ENCODE assay signal across 8 cellular contexts in genomic region chrX:70998402-70999027, GRCh38.
A peak's percentile ranks its signal among the peaks of the same experiment; 100 is the strongest.
DNase-seq lines count a peak whose midpoint lies in the region; ATAC-seq, FAIRE-seq and TF ChIP-seq lines count a peak whose summit lies in the region.

No MANE protein-coding gene starts in this region.

- no peak overlapping the region for H3K4me2 ChIP-seq in SK-N-SH

- H3K27ac ChIP-seq in SK-N-SH (ENCODE audit: low read depth in 2 of 2, low read length in 1 of 2) (no peak overlapping the region), pancreas (no peak overlapping the region)

- H3K9me3 ChIP-seq in SK-N-SH (no peaks in the 10 kb centered on the region), pancreas (no peaks in the 10 kb centered on the region)

- CTCF ChIA-PET in SK-N-SH (lab: Yijun Ruan, JAX), result interaction anchor here (0.6 to 2.1 kb wide), 9 partner anchors 33 to 182 kb away, joined by 3 to 6 read pairs (median 5); no protein-coding TSS in a partner anchor

- H2AFZ ChIP-seq in SK-N-SH (ENCODE audit: low read depth), result no peak overlapping the region

- POLR2A ChIA-PET in SK-N-SH (lab: Yijun Ruan, JAX), result no interaction called here

- no peak for TF ChIP-seq EP300 in SK-N-SH (IDR thresholded peaks at IDR 0.05; ENCODE audit: borderline replicate concordance in 1 of 2, low read depth in 1 of 2, low read length in 1 of 2)

- no peaks in the 10 kb centered on the region for H3K79me2 ChIP-seq in SK-N-SH (ENCODE audit: insufficient read depth)

- no peaks in the 10 kb centered on the region for H3K27me3 ChIP-seq in SK-N-SH (ENCODE audit: insufficient read depth)
- H3K27me3 ChIP-seq in pancreas, result peaks cover 0 to 6% (median 2%) of the 10 kb centered on the region in 4 donors

- H3K9me2 ChIP-seq in SK-N-SH, result no peaks in the 10 kb centered on the region

- TF ChIP-seq RAD21 in SK-N-SH (IDR thresholded peaks at IDR 0.05; ENCODE audit: low read length), result peak; percentile 69

- H3K36me3 ChIP-seq in SK-N-SH (replicated peaks in 1 of 2; ENCODE audit: control insufficient read depth in 1 of 2, insufficient read depth in 2 of 2, low read length in 1 of 2), result no peaks in the 10 kb centered on the region
- H3K36me3 ChIP-seq in pancreas, result no peaks in the 10 kb centered on the region

- no peak overlapping the region for H3K9ac ChIP-seq in SK-N-SH

- peak; percentile 22; the same call in 1 of the 2 replicates for TF ChIP-seq CTCF in GM12874 (IDR thresholded peaks at IDR 0.05; ENCODE audit: insufficient read depth, low read depth, low read length)
- TF ChIP-seq CTCF in SK-N-SH (IDR thresholded peaks at IDR 0.05), result peak; percentile 41
- TF ChIP-seq CTCF in pancreas (IDR thresholded peaks at IDR 0.05), result no peak

- peak; percentile 8 for DNase-seq in AG20443 (ENCODE audit: low spot score)
- no peak for DNase-seq in SK-N-SH
- peak; percentile 55 for DNase-seq in globus pallidus (ENCODE audit: low spot score)
- peak; percentile 50 for DNase-seq in superior temporal gyrus (ENCODE audit: extremely low spot score)
- no peak for DNase-seq in NCI-H226
- DNase-seq in pancreas, result no peak

- H3K4me3 ChIP-seq in SK-N-SH (ENCODE audit: low read depth in 2 of 2, low read length in 1 of 2), result no peak overlapping the region
- no peak overlapping the region for H3K4me3 ChIP-seq in pancreas

- no peaks in the 10 kb centered on the region for H3F3A ChIP-seq in SK-N-SH (replicated peaks; ENCODE audit: insufficient read depth)

- no peaks in the 10 kb centered on the region for H4K20me1 ChIP-seq in SK-N-SH (ENCODE audit: insufficient read depth)

- WGBS in SK-N-SH (ENCODE audit: low lambda C conversion rate), result 6% methylated on average over 7 of the region's 7 CpGs
- 12 to 19% methylated on average over 7 of the region's 7 CpGs for WGBS in pancreas, 2 donors

- no peak for FAIRE-seq in pancreas (lab: Jason Lieb, UNC)

- intact Hi-C loops in pancreas (cut with DNase I), result no loop called here

- H3K4me1 ChIP-seq in SK-N-SH (ENCODE audit: control insufficient read depth in 1 of 2, insufficient read depth in 2 of 2, low read depth in 1 of 2, low read length in 1 of 2), result no peaks in the 10 kb centered on the region
- H3K4me1 ChIP-seq in pancreas, result no peaks in the 10 kb centered on the region

- ATAC-seq in GM19455 (IDR thresholded peaks at IDR 0.05; ENCODE audit: unreplicated experiment) (no peak), pancreas (no peak)

TF ChIP-seq in SK-N-SH, 30 proteins besides CTCF, POLR2A, EP300 and RAD21:
- TF ChIP-seq FOXM1 (IDR thresholded peaks at IDR 0.05; ENCODE audit: low read depth) (no peak), SMC3 (IDR thresholded peaks at IDR 0.05; ENCODE audit: low read depth, low read length) (peak; percentile 38; the same call in 1 of the 2 replicates)
TF ChIP-seq in SK-N-SH: peak in this region for 1.

Comparison
In these comparisons a context has a peak if more than half of its experiments do, and no peak if none do; other contexts are left out.
1. DNase-seq: peak in AG20443 (single experiment), globus pallidus (single experiment) and superior temporal gyrus (single experiment); none in SK-N-SH (single experiment), NCI-H226 (single experiment) and pancreas (0 of 6).
2. CTCF ChIP-seq: peak in GM12874 (single experiment) and SK-N-SH (single experiment); none in pancreas (0 of 4).